ENCODE assay signal across 29 cellular contexts in genomic region chr17:28342313-28342712, GRCh38. TPM values are rescaled to one million over a fixed set of nuclear protein-coding genes. Genes with fewer than 3 reads are reported as not detected.
A peak's percentile ranks its signal among the peaks of the same experiment; 100 is the strongest.
DNase-seq lines count a peak whose midpoint lies in the region; ATAC-seq and TF ChIP-seq lines count a peak whose summit lies in the region.
"Had no signal": no experiment of that assay in that cellular context is flagged by ENCODE, and none has a peak within 500 bp of the region (broad histone marks: within the 10 kb centered on the region; RNA-seq: fewer than 3 reads in every experiment).

No MANE protein-coding gene starts in this region.

- no peak overlapping the region for H3K4me3 ChIP-seq in Caco-2 (ENCODE audit: low read depth, low read length)
- H3K4me3 ChIP-seq in OCI-LY7 (ENCODE audit: low read depth, low read length, poor library complexity, severe bottlenecking) = no peak overlapping the region
- H3K4me3 ChIP-seq in mesenchymal stem cell (ENCODE audit: insufficient read depth in 1 of 2, low read depth in 1 of 2, low read length in 2 of 2) = no peak overlapping the region
- H3K4me3 ChIP-seq: GM23338, SK-N-MC had no signal

- peak overlapping the region; percentile 7 for H4K8ac ChIP-seq in mesenchymal stem cell (ENCODE audit: low read length)

- no peaks in the 10 kb centered on the region for H3K9me2 ChIP-seq in OCI-LY7 (ENCODE audit: insufficient read depth, low read length)

- H3K4me2 ChIP-seq in OCI-LY7 (ENCODE audit: low read length) = no peak overlapping the region
- H3K4me2 ChIP-seq in mesenchymal stem cell (ENCODE audit: low read length, poor library complexity, severe bottlenecking) = no peak overlapping the region
- H3K4me2 ChIP-seq: GM23338 had no signal

- no peak overlapping the region for H3K4me3 Mint-ChIP-seq in activated T-cell treated with anti-CD3 and anti-CD28 coated beads, Interleukin-2, amount 50 U/mL, for 24 hours
- H3K4me3 Mint-ChIP-seq in Caco-2 (ENCODE audit: unreplicated experiment) = no peak overlapping the region
- H3K4me3 Mint-ChIP-seq in glutamatergic neuron (ENCODE audit: unreplicated experiment) = no peak overlapping the region
- H3K4me3 Mint-ChIP-seq: CD14-positive monocyte, GM23338, H9, IgD-negative memory B cell had no signal

- ATAC-seq in GM18873 (IDR thresholded peaks at IDR 0.05; ENCODE audit: low FRiP score, unreplicated experiment) = no peak
- ATAC-seq: GM23338, Panc1 had no signal

- TF ChIP-seq CTCF in Caco-2 (IDR thresholded peaks at IDR 0.05; ENCODE audit: insufficient read depth in 1 of 2, low read depth in 1 of 2, low read length in 1 of 2, severe bottlenecking in 1 of 2, unreplicated experiment in 1 of 2) (no peak), OCI-LY7 (conservative IDR thresholded peaks at IDR 0.05; ENCODE audit: low read length) (no peak), glutamatergic neuron (IDR thresholded peaks at IDR 0.05; ENCODE audit: partially characterized antibody, unreplicated experiment) (no peak)

- H2AK5ac ChIP-seq in mesenchymal stem cell (ENCODE audit: low read length, severe bottlenecking) = no peak overlapping the region

- peaks cover 40% of the 10 kb centered on the region for H3K79me1 ChIP-seq in mesenchymal stem cell (replicated peaks; ENCODE audit: low read length, poor library complexity, severe bottlenecking)

- peaks cover 19% of the 10 kb centered on the region for H3K36me3 ChIP-seq in Caco-2 (ENCODE audit: control insufficient read depth, insufficient read depth, low read length)
- peaks cover 58% of the 10 kb centered on the region for H3K36me3 ChIP-seq in OCI-LY7 (ENCODE audit: insufficient read depth, low read length)
- H3K36me3 ChIP-seq in mesenchymal stem cell (ENCODE audit: control insufficient read depth in 1 of 2, insufficient read depth in 2 of 2, low read depth in 1 of 2, low read length in 2 of 2) = peaks cover 72 to 82% of the 10 kb centered on the region in 2 experiments
- H3K36me3 ChIP-seq: BE2C had no signal

- BruUV-seq in Caco-2 (replicated peaks; lab: Mats Ljungman, UMichigan) = no TSS peak
- no TSS peak for BruUV-seq in OCI-LY7 (replicated peaks; lab: Mats Ljungman, UMichigan)

- no peak overlapping the region for H2AFZ ChIP-seq in OCI-LY7 (ENCODE audit: low read length)
- H2AFZ ChIP-seq in mesenchymal stem cell (ENCODE audit: low read depth, low read length) = no peak overlapping the region
- H2AFZ ChIP-seq: GM23338 had no signal

- H3K9me3 Mint-ChIP-seq in activated T-cell treated with anti-CD3 and anti-CD28 coated beads, Interleukin-2, amount 50 U/mL, for 24 hours = no peaks in the 10 kb centered on the region
- H3K9me3 Mint-ChIP-seq in Caco-2 (ENCODE audit: unreplicated experiment) (no peaks in the 10 kb centered on the region), glutamatergic neuron (ENCODE audit: unreplicated experiment) (no peaks in the 10 kb centered on the region)
- H3K9me3 Mint-ChIP-seq: CD14-positive monocyte, GM23338, H9, IgD-negative memory B cell had no signal

- no peak overlapping the region for H2BK5ac ChIP-seq in mesenchymal stem cell (ENCODE audit: low read depth, low read length, poor library complexity, severe bottlenecking)

- no peak overlapping the region for H3K4ac ChIP-seq in mesenchymal stem cell (ENCODE audit: low read depth in 1 of 2, low read length in 2 of 2)

- H2BK12ac ChIP-seq in mesenchymal stem cell (ENCODE audit: low read length in 2 of 2) = no peak overlapping the region

- WGBS in mesenchymal stem cell = 97% methylated on average over 14 of the region's 14 CpGs

- H3K14ac ChIP-seq in mesenchymal stem cell (ENCODE audit: low read length in 2 of 2) = no peak overlapping the region

- H3K4me1 ChIP-seq in Caco-2 (peaks cover 25% of the 10 kb centered on the region), OCI-LY7 (ENCODE audit: insufficient read depth, low read length, poor library complexity, severe bottlenecking) (peaks cover 38% of the 10 kb centered on the region), mesenchymal stem cell (ENCODE audit: control insufficient read depth, insufficient read depth, low read depth, low read length) (peaks cover 16% of the 10 kb centered on the region)
- H3K4me1 ChIP-seq: BE2C had no signal

- intact Hi-C loops in Caco-2 (cut with micrococcal nuclease; ENCODE audit: unreplicated experiment) (no loop called here), OCI-LY7 (cut with micrococcal nuclease; ENCODE audit: unreplicated experiment) (no loop called here)

- no peak overlapping the region for H2BK15ac ChIP-seq in mesenchymal stem cell (ENCODE audit: low read depth, poor library complexity, severe bottlenecking)

- H3K23ac ChIP-seq in mesenchymal stem cell (ENCODE audit: low read length in 2 of 2) = no peak overlapping the region

- peak overlapping the region; percentile 92 for H3K27ac ChIP-seq in OCI-LY7 (ENCODE audit: low read depth, low read length, poor library complexity, severe bottlenecking)
- H3K27ac ChIP-seq in mesenchymal stem cell (ENCODE audit: low read length, poor library complexity, severe bottlenecking) = no peak overlapping the region
- H3K27ac ChIP-seq: SK-N-MC had no signal

- no peaks in the 10 kb centered on the region for H3K9me3 ChIP-seq in Caco-2
- H3K9me3 ChIP-seq in OCI-LY7 (ENCODE audit: low read length) = no peaks in the 10 kb centered on the region
- H3K9me3 ChIP-seq in mesenchymal stem cell (ENCODE audit: control insufficient read depth, low read length) = no peaks in the 10 kb centered on the region
- H3K9me3 ChIP-seq: BE2C had no signal

- H3K4me1 Mint-ChIP-seq in activated T-cell treated with anti-CD3 and anti-CD28 coated beads, Interleukin-2, amount 50 U/mL, for 24 hours (ENCODE audit: low read depth) = peaks cover 13% of the 10 kb centered on the region
- peaks cover 15% of the 10 kb centered on the region for H3K4me1 Mint-ChIP-seq in Caco-2 (ENCODE audit: low read depth, unreplicated experiment)
- H3K4me1 Mint-ChIP-seq in glutamatergic neuron (ENCODE audit: low read depth, unreplicated experiment) = no peaks in the 10 kb centered on the region

- CTCF ChIA-PET in Caco-2 (lab: Charles Lee) = no interaction called here
- CTCF ChIA-PET in OCI-LY7 (lab: Charles Lee; ENCODE audit: unreplicated experiment) = no interaction called here

- POLR2A ChIA-PET in Caco-2 (lab: Charles Lee) (interaction anchor here (0.6 kb wide), 1 partner anchor 95 kb away, joined by 3 read pairs; no protein-coding TSS in a partner anchor), OCI-LY7 (lab: Charles Lee) (no interaction called here)

- H3K9ac ChIP-seq in mesenchymal stem cell (ENCODE audit: low read length) = no peak overlapping the region

- H3K27me3 ChIP-seq in Caco-2 (replicated peaks; ENCODE audit: control insufficient read depth, insufficient read depth, low read length) (no peaks in the 10 kb centered on the region), mesenchymal stem cell (ENCODE audit: control insufficient read depth in 1 of 2, insufficient read depth in 1 of 2, low read length in 2 of 2) (no peaks in the 10 kb centered on the region)
- H3K27me3 ChIP-seq: BE2C had no signal

- DNase-seq in activated T-cell treated with anti-CD3 and anti-CD28 coated beads, Interleukin-2, amount 50 U/mL, for 24 hours = no peak
- DNase-seq in activated T-cell treated with anti-CD3 and anti-CD28 coated beads, Interleukin-2, amount 50 U/mL, for 1 hour = no peak
- DNase-seq in Caco-2 = no peak
- DNase-seq in OCI-LY7 (ENCODE audit: low spot score) = no peak
- no peak for DNase-seq in mesenchymal stem cell
- no peak for DNase-seq in glutamatergic neuron
- DNase-seq in KG1 (lab: John Stamatoyannopoulos, UW) = no peak
- DNase-seq: 8988T, ACHN, BE2C, DMS53, H9, Karpas-422, NCI-H1092, NCI-H1417 treated with DMSO at 0.1 percent for 48 hours, NCI-H1694 treated with DMSO at 0.1 percent for 48 hours, NCI-H2081, NCI-H2227 treated with DMSO at 0.1 percent for 48 hours, NCI-H526 treated with DMSO at 0.1 percent for 48 hours, SIG-M5 had no signal

- H3K27ac Mint-ChIP-seq in activated T-cell treated with anti-CD3 and anti-CD28 coated beads, Interleukin-2, amount 50 U/mL, for 24 hours = peak overlapping the region; percentile 57
- H3K27ac Mint-ChIP-seq in Caco-2 (ENCODE audit: unreplicated experiment) = peak overlapping the region; percentile 21
- H3K27ac Mint-ChIP-seq in glutamatergic neuron (ENCODE audit: unreplicated experiment) = no peak overlapping the region
- H3K27ac Mint-ChIP-seq: GM23338, H9, IgD-negative memory B cell had no signal

- H3K27me3 Mint-ChIP-seq in activated T-cell treated with anti-CD3 and anti-CD28 coated beads, Interleukin-2, amount 50 U/mL, for 24 hours = no peaks in the 10 kb centered on the region
- H3K27me3 Mint-ChIP-seq in Caco-2 (ENCODE audit: insufficient read depth, unreplicated experiment) (no peaks in the 10 kb centered on the region), glutamatergic neuron (ENCODE audit: unreplicated experiment) (no peaks in the 10 kb centered on the region)
- H3K27me3 Mint-ChIP-seq: IgD-negative memory B cell had no signal

- H4K91ac ChIP-seq in mesenchymal stem cell (ENCODE audit: low read length) = no peak overlapping the region

- no peaks in the 10 kb centered on the region for H3K79me2 ChIP-seq in OCI-LY7 (ENCODE audit: insufficient read depth, low read depth, low read length)

- H3K36me3 Mint-ChIP-seq in activated T-cell treated with anti-CD3 and anti-CD28 coated beads, Interleukin-2, amount 50 U/mL, for 24 hours (ENCODE audit: low read depth) = peaks cover 85% of the 10 kb centered on the region
- H3K36me3 Mint-ChIP-seq in Caco-2 (ENCODE audit: insufficient read depth, unreplicated experiment) (peaks cover 90% of the 10 kb centered on the region), glutamatergic neuron (ENCODE audit: unreplicated experiment) (no peaks in the 10 kb centered on the region)

- no peak overlapping the region for H2BK120ac ChIP-seq in mesenchymal stem cell (ENCODE audit: low read depth, low read length)

- no peak overlapping the region for H3K18ac ChIP-seq in mesenchymal stem cell (ENCODE audit: low read depth in 1 of 2, low read length in 2 of 2)

- H4K20me1 ChIP-seq in OCI-LY7 (ENCODE audit: insufficient read depth, low read length) = no peaks in the 10 kb centered on the region

RNA-seq across cellular contexts. Expression of gene TNFAIP1, which starts 6.8 kb away (rescaled TPM):
- total RNA-seq in Caco-2 (2022) (105 and 119 TPM in 2 replicates), OCI-LY7 (2022) (10.6 and 14.7 TPM in 2 replicates), glutamatergic neuron (ENCODE audit: unreplicated experiment) (111 TPM)
- total RNA-seq in OCI-LY7 (2014; rRNA removed; shearing (Covaris generic)) = 9.3 and 15.5 TPM in 2 replicates
- polyA plus RNA-seq in mesenchymal stem cell (2013, experiment 1 of 2) = 49.4 TPM
- 49.9 TPM for polyA plus RNA-seq in mesenchymal stem cell (2013, experiment 2 of 2)

RNA-seq across cellular contexts. Expression of gene IFT20, which starts 7.0 kb away (rescaled TPM):
- 86.3 and 89.9 TPM in 2 replicates for total RNA-seq in Caco-2 (2022)
- total RNA-seq in OCI-LY7 (2014; rRNA removed; shearing (Covaris generic)) = 16.3 and 32.9 TPM in 2 replicates
- total RNA-seq in OCI-LY7 (2022) = 23.8 and 23.9 TPM in 2 replicates
- polyA plus RNA-seq in mesenchymal stem cell (2013, experiment 1 of 2) = 71.7 TPM
- polyA plus RNA-seq in mesenchymal stem cell (2013, experiment 2 of 2) = 73.0 TPM
- total RNA-seq in glutamatergic neuron (ENCODE audit: unreplicated experiment) = 43.9 TPM

RNA-seq across cellular contexts. Expression of gene POLDIP2, which starts 15.0 kb away (rescaled TPM):
- 257 and 265 TPM in 2 replicates for total RNA-seq in Caco-2 (2022)
- total RNA-seq in OCI-LY7 (2014; rRNA removed; shearing (Covaris generic)) = 82.2 and 88.8 TPM in 2 replicates
- 85.0 and 89.2 TPM in 2 replicates for total RNA-seq in OCI-LY7 (2022)
- 67.8 TPM for polyA plus RNA-seq in mesenchymal stem cell (2013, experiment 1 of 2)
- 67.2 TPM for polyA plus RNA-seq in mesenchymal stem cell (2013, experiment 2 of 2)
- total RNA-seq in glutamatergic neuron (ENCODE audit: unreplicated experiment) = 73.5 TPM

RNA-seq across cellular contexts. Expression of gene SEBOX, which starts 22.7 kb away (rescaled TPM):
- total RNA-seq in Caco-2 (2022) (not detected in 2 replicates), OCI-LY7 (2022) (not detected in 2 replicates), glutamatergic neuron (ENCODE audit: unreplicated experiment) (not detected)
- total RNA-seq in OCI-LY7 (2014; rRNA removed; shearing (Covaris generic)) = not detected in 2 replicates
- polyA plus RNA-seq in mesenchymal stem cell (2013, experiment 1 of 2) = not detected
- not detected for polyA plus RNA-seq in mesenchymal stem cell (2013, experiment 2 of 2)
- total RNA-seq: Daoy, G401, GM23338, H9, NCI-H460 had no signal
- polyA plus RNA-seq: CD14-positive monocyte, GM23338, IgD-negative memory B cell had no signal

RNA-seq across cellular contexts. Expression of gene TMEM97, which starts 23.3 kb away (rescaled TPM):
- total RNA-seq in Caco-2 (2022) = 313 and 342 TPM in 2 replicates
- total RNA-seq in OCI-LY7 (2014; rRNA removed; shearing (Covaris generic)) = 62.3 and 65.7 TPM in 2 replicates
- total RNA-seq in OCI-LY7 (2022) = 65.1 and 69.6 TPM in 2 replicates
- polyA plus RNA-seq in mesenchymal stem cell (2013, experiment 1 of 2) = 174 TPM
- 170 TPM for polyA plus RNA-seq in mesenchymal stem cell (2013, experiment 2 of 2)
- total RNA-seq in glutamatergic neuron (ENCODE audit: unreplicated experiment) = 170 TPM
